In genomic region chr6:150391414-150391813, GRCh38 we compare ENCODE assay signal across 1 cellular context.
TF ChIP-seq lines count a peak whose summit lies in the region.

No MANE protein-coding gene starts in this region.

TF ChIP-seq in A549, 52 proteins besides CTCF, POLR2A, EP300 and RAD21 (continued from another document):
- TF ChIP-seq REST (IDR thresholded peaks at IDR 0.05) (no peak), MYC (IDR thresholded peaks at IDR 0.05; ENCODE audit: borderline replicate concordance, low read length) (no peak), ZNF302 (CRISPR knock-in tag; IDR thresholded peaks at IDR 0.05) (no peak), CHD2 (IDR thresholded peaks at IDR 0.05; ENCODE audit: low read length, partially characterized antibody) (no peak), TFCP2L1 (CRISPR knock-in tag; IDR thresholded peaks at IDR 0.05) (no peak), ZFP36 (IDR thresholded peaks at IDR 0.05; ENCODE audit: borderline replicate concordance, partially characterized antibody) (no peak), RCOR1 (IDR thresholded peaks at IDR 0.05; ENCODE audit: low read depth, low read length) (no peak), FOXS1 (CRISPR knock-in tag; IDR thresholded peaks at IDR 0.05) (no peak), SMC3 (IDR thresholded peaks at IDR 0.05) (no peak), ESRRA (IDR thresholded peaks at IDR 0.05; ENCODE audit: borderline replicate concordance, low read length) (no peak)
TF ChIP-seq in A549: peak in this region for 0.
